Comparison of ENCODE assay signal across 25 cellular contexts in the genomic region with DNA sequence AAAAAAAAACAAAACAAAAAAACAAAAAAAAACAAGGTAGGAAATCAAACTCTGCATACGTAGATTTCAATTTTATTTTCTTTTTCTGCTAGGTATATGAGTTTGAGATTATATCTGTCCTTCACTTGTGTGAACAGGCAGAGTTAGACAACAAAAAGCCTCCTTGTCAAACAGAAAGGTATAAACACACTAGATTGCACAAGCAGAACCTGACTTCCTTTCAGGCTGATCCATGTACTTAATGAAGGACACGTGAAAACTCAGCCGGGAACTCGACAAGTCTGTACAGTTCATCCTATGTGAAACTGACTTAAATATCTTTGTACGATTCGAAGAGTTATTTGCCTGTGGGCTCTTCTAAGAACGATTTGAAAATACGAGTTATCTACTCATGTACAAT.
DNase-seq lines count a peak whose midpoint lies in the region; ATAC-seq and TF ChIP-seq lines count a peak whose summit lies in the region.
"Had no signal": no experiment of that assay in that cellular context is flagged by ENCODE, and none has a peak within 500 bp of the region (broad histone marks: within the 10 kb centered on the region; RNA-seq: fewer than 3 reads in every experiment).

No MANE protein-coding gene starts in this region.

- no peak overlapping the region for H3K27ac Mint-ChIP-seq in HFFc6
- H3K27ac Mint-ChIP-seq in activated CD4-positive, alpha-beta memory T cell treated with anti-CD3 and anti-CD28 coated beads, Interleukin-2, amount 10 ng/mL, durations not matched to agents 7 days and 5 days = no peak overlapping the region
- H3K27ac Mint-ChIP-seq: activated CD4-positive, alpha-beta T cell treated with anti-CD3 and anti-CD28 coated beads, Interleukin-2, amount 10 ng/mL, durations not matched to agents 24 days and 14 days; activated CD8-positive, alpha-beta memory T cell treated with anti-CD3 and anti-CD28 coated beads, Interleukin-2, amount 10 ng/mL, durations not matched to agents 7 days and 5 days had no signal

- peaks cover 3% of the 10 kb centered on the region for H3K27me3 Mint-ChIP-seq in HFFc6 (ENCODE audit: insufficient read depth)
- H3K27me3 Mint-ChIP-seq in activated CD4-positive, alpha-beta memory T cell treated with anti-CD3 and anti-CD28 coated beads, Interleukin-2, amount 10 ng/mL, durations not matched to agents 7 days and 5 days = no peaks in the 10 kb centered on the region
- H3K27me3 Mint-ChIP-seq: activated CD4-positive, alpha-beta T cell treated with anti-CD3 and anti-CD28 coated beads, Interleukin-2, amount 10 ng/mL, durations not matched to agents 24 days and 14 days; activated CD8-positive, alpha-beta memory T cell treated with anti-CD3 and anti-CD28 coated beads, Interleukin-2, amount 10 ng/mL, durations not matched to agents 7 days and 5 days had no signal

- H3K4me3 ChIP-seq in body of pancreas (no peak overlapping the region), hepatocyte (no peak overlapping the region), prostate gland (no peak overlapping the region)
- H3K4me3 ChIP-seq: gastrocnemius medialis, mucosa of descending colon had no signal

- H3K36me3 Mint-ChIP-seq in HFFc6 (ENCODE audit: low read depth) = no peaks in the 10 kb centered on the region
- H3K36me3 Mint-ChIP-seq in activated CD4-positive, alpha-beta memory T cell treated with anti-CD3 and anti-CD28 coated beads, Interleukin-2, amount 10 ng/mL, durations not matched to agents 7 days and 5 days (ENCODE audit: low read depth) = no peaks in the 10 kb centered on the region
- H3K36me3 Mint-ChIP-seq: activated CD8-positive, alpha-beta memory T cell treated with anti-CD3 and anti-CD28 coated beads, Interleukin-2, amount 10 ng/mL, durations not matched to agents 7 days and 5 days had no signal

- peak overlapping the region; percentile 46 for H3K4me2 ChIP-seq in hepatocyte
- H3K4me2 ChIP-seq: SK-N-SH had no signal

- peak overlapping the region in 1 of 4 donors; percentile 35 for H3K27ac ChIP-seq in body of pancreas
- peak overlapping the region; percentile 47 for H3K27ac ChIP-seq in hepatocyte
- peak overlapping the region; percentile 6 to 48 for H3K27ac ChIP-seq in prostate gland
- H3K27ac ChIP-seq: gastrocnemius medialis had no signal

- H3K4me3 Mint-ChIP-seq in HFFc6 = no peak overlapping the region
- no peak overlapping the region for H3K4me3 Mint-ChIP-seq in activated CD4-positive, alpha-beta memory T cell treated with anti-CD3 and anti-CD28 coated beads, Interleukin-2, amount 10 ng/mL, durations not matched to agents 7 days and 5 days
- H3K4me3 Mint-ChIP-seq: activated CD4-positive, alpha-beta T cell treated with anti-CD3 and anti-CD28 coated beads, Interleukin-2, amount 10 ng/mL, durations not matched to agents 24 days and 14 days; activated CD8-positive, alpha-beta memory T cell treated with anti-CD3 and anti-CD28 coated beads, Interleukin-2, amount 10 ng/mL, durations not matched to agents 7 days and 5 days; central memory CD8-positive, alpha-beta T cell had no signal

- no peak for TF ChIP-seq POLR2A in body of pancreas (IDR thresholded peaks at IDR 0.05)
- TF ChIP-seq POLR2A in prostate gland (IDR thresholded peaks at IDR 0.05) = no peak

- no peak overlapping the region for H2AFZ ChIP-seq in hepatocyte

- CTCF ChIA-PET in activated CD4-positive, alpha-beta memory T cell treated with anti-CD3 and anti-CD28 coated beads, Interleukin-2, amount 10 ng/mL, durations not matched to agents 7 days and 5 days (lab: Charles Lee) = no interaction called here

- intact Hi-C loops in body of pancreas (cut with DNase I) (no loop called here), prostate gland (cut with DNase I) (no loop called here)

- WGBS in body of pancreas, 2 donors = 26 to 44% methylated on average over 8 of the region's 8 CpGs
- 55% methylated on average over 8 of the region's 8 CpGs for WGBS in hepatocyte (ENCODE audit: low lambda C conversion rate, missing lambda C conversion rate)
- 57% methylated on average over 8 of the region's 8 CpGs for WGBS in prostate gland

- H3K4me1 ChIP-seq in body of pancreas (peaks cover 21% of the 10 kb centered on the region), hepatocyte (ENCODE audit: insufficient read depth) (peaks cover 11% of the 10 kb centered on the region), prostate gland (replicated peaks) (peaks cover 10% of the 10 kb centered on the region)
- H3K4me1 ChIP-seq: BE2C had no signal

- no peaks in the 10 kb centered on the region for H3K4me1 Mint-ChIP-seq in HFFc6 (ENCODE audit: low read depth)
- H3K4me1 Mint-ChIP-seq in activated CD4-positive, alpha-beta memory T cell treated with anti-CD3 and anti-CD28 coated beads, Interleukin-2, amount 10 ng/mL, durations not matched to agents 7 days and 5 days = no peaks in the 10 kb centered on the region
- H3K4me1 Mint-ChIP-seq: activated CD4-positive, alpha-beta T cell treated with anti-CD3 and anti-CD28 coated beads, Interleukin-2, amount 10 ng/mL, durations not matched to agents 24 days and 14 days; activated CD8-positive, alpha-beta memory T cell treated with anti-CD3 and anti-CD28 coated beads, Interleukin-2, amount 10 ng/mL, durations not matched to agents 7 days and 5 days; central memory CD8-positive, alpha-beta T cell had no signal

- TF ChIP-seq CTCF in body of pancreas (IDR thresholded peaks at IDR 0.05) (no peak), hepatocyte (IDR thresholded peaks at IDR 0.05; ENCODE audit: poor library complexity) (no peak), prostate gland (IDR thresholded peaks at IDR 0.05) (no peak), HFFc6 (IDR thresholded peaks at IDR 0.05) (no peak)

- H3K36me3 ChIP-seq in body of pancreas (replicated peaks in 1 of 2; ENCODE audit: insufficient read depth in 1 of 2, low read depth in 2 of 2) (no peaks in the 10 kb centered on the region), hepatocyte (replicated peaks; ENCODE audit: insufficient read depth, low read depth) (no peaks in the 10 kb centered on the region), prostate gland (no peaks in the 10 kb centered on the region)
- H3K36me3 ChIP-seq: BE2C, gastrocnemius medialis had no signal

- H3K79me2 ChIP-seq in hepatocyte = no peaks in the 10 kb centered on the region

- DNase-seq in HuH-7.5 (ENCODE audit: low spot score) = peak; percentile 21
- no peak for DNase-seq in body of pancreas
- peak; percentile 30 for DNase-seq in hepatocyte (ENCODE audit: low spot score)
- DNase-seq in prostate gland (ENCODE audit: low spot score) = peak; percentile 84
- DNase-seq in HFFc6 = no peak
- no peak for DNase-seq in HT-29 (ENCODE audit: low spot score)
- DNase-seq in NCI-H2081 (lab: John Stamatoyannopoulos, UW) = no peak
- no peak for DNase-seq in activated CD4-positive, alpha-beta memory T cell treated with anti-CD3 and anti-CD28 coated beads, Interleukin-2, amount 10 ng/mL, durations not matched to agents 7 days and 5 days
- DNase-seq: activated CD4-positive, alpha-beta T cell treated with anti-CD3 and anti-CD28 coated beads, Interleukin-2, amount 10 ng/mL, durations not matched to agents 24 days and 14 days; activated CD8-positive, alpha-beta memory T cell treated with anti-CD3 and anti-CD28 coated beads, Interleukin-2, amount 10 ng/mL, durations not matched to agents 7 days and 5 days; activated naive CD4-positive, alpha-beta T cell treated with anti-CD3 and anti-CD28 coated beads, Interleukin-2, amount 50 U/mL, for 16 hours; anterior cingulate cortex; BE2C; DMS153; erythroblast; gastrocnemius medialis; hypothalamus; mucosa of descending colon; NCI-H1048; NCI-H187; RPMI8226; SK-N-SH; stimulated activated CD4-positive, alpha-beta T cell treated with anti-CD3 and anti-CD28 coated beads, Interleukin-1b, Interleukin-23, amount 100 ng/mL, for 48 hours; T-helper 2 cell had no signal

- no peaks in the 10 kb centered on the region for H3K9me2 ChIP-seq in hepatocyte (replicated peaks; ENCODE audit: insufficient read depth)
- H3K9me2 ChIP-seq: SK-N-SH had no signal

- H4K20me1 ChIP-seq in hepatocyte (ENCODE audit: insufficient read depth, poor library complexity, severe bottlenecking) = no peaks in the 10 kb centered on the region

- H3K9me3 ChIP-seq in body of pancreas (peaks cover 0 to 3% (median 0%) of the 10 kb centered on the region in 3 donors), hepatocyte (ENCODE audit: low read depth) (no peaks in the 10 kb centered on the region), prostate gland (no peaks in the 10 kb centered on the region)
- H3K9me3 ChIP-seq: BE2C, gastrocnemius medialis, mucosa of descending colon, SK-N-SH had no signal

- POLR2A ChIA-PET in activated CD4-positive, alpha-beta memory T cell treated with anti-CD3 and anti-CD28 coated beads, Interleukin-2, amount 10 ng/mL, durations not matched to agents 7 days and 5 days (lab: Charles Lee) = no interaction called here

- ATAC-seq in body of pancreas = peak; percentile 49
- ATAC-seq: activated CD8-positive, alpha-beta memory T cell treated with anti-CD3 and anti-CD28 coated beads, Interleukin-2, amount 10 ng/mL, durations not matched to agents 7 days and 5 days; gastrocnemius medialis; mucosa of descending colon had no signal

- H3K9me3 Mint-ChIP-seq in HFFc6 = peaks cover 5% of the 10 kb centered on the region; the same call in 1 of the 2 replicates
- no peaks in the 10 kb centered on the region for H3K9me3 Mint-ChIP-seq in activated CD4-positive, alpha-beta memory T cell treated with anti-CD3 and anti-CD28 coated beads, Interleukin-2, amount 10 ng/mL, durations not matched to agents 7 days and 5 days
- H3K9me3 Mint-ChIP-seq: activated CD4-positive, alpha-beta T cell treated with anti-CD3 and anti-CD28 coated beads, Interleukin-2, amount 10 ng/mL, durations not matched to agents 24 days and 14 days had no signal

- H3K27me3 ChIP-seq in body of pancreas (no peaks in the 10 kb centered on the region), hepatocyte (no peaks in the 10 kb centered on the region), prostate gland (replicated peaks; ENCODE audit: insufficient read depth) (no peaks in the 10 kb centered on the region)
- H3K27me3 ChIP-seq: BE2C, gastrocnemius medialis had no signal

Comparison
In these comparisons a context has a peak if more than half of its experiments do, and no peak if none do; other contexts are left out.
1. DNase-seq: peak in HuH-7.5 (single experiment), hepatocyte (single experiment) and prostate gland (single experiment); none in body of pancreas (0 of 4), HFFc6 (single experiment), HT-29 (single experiment), NCI-H2081 (0 of 2) and activated CD4-positive, alpha-beta memory T cell treated with anti-CD3 and anti-CD28 coated beads, Interleukin-2, amount 10 ng/mL, durations not matched to agents 7 days and 5 days (single experiment).